ENCODE assay signal across 21 cellular contexts in genomic region chr1:200642481-200642880, GRCh38. TPM values are rescaled to one million over a fixed set of nuclear protein-coding genes. Genes with fewer than 3 reads are reported as not detected.
DNase-seq lines count a peak whose midpoint lies in the region; ATAC-seq and TF ChIP-seq lines count a peak whose summit lies in the region.
"Had no signal": no experiment of that assay in that cellular context is flagged by ENCODE, and none has a peak within 500 bp of the region (broad histone marks: within the 10 kb centered on the region; RNA-seq: fewer than 3 reads in every experiment).

No MANE protein-coding gene starts in this region.

- intact Hi-C loops in Right ventricle myocardium superior (cut with DNase I), result no loop called here
- intact Hi-C loops in left ventricle myocardium inferior (cut with micrococcal nuclease), result no loop called here
- intact Hi-C loops in esophagus squamous epithelium (cut with DNase I), result no loop called here
- intact Hi-C loops in Calu3 (cut with micrococcal nuclease; ENCODE audit: unreplicated experiment), result no loop called here

- H3K9me3 ChIP-seq in left ventricle myocardium inferior (replicated peaks), result no peaks in the 10 kb centered on the region
- H3K9me3 ChIP-seq in RWPE2 (ENCODE audit: severe bottlenecking), result no peaks in the 10 kb centered on the region
- no peaks in the 10 kb centered on the region for H3K9me3 ChIP-seq in esophagus squamous epithelium
- H3K9me3 ChIP-seq: BLaER1 treated with 17β-estradiol and CSF1 and Interleukin-3, amounts not matched to agents 10 nM and 100 nM; psoas muscle; spleen had no signal

- TF ChIP-seq CTCF in left ventricle myocardium inferior (IDR thresholded peaks at IDR 0.05; ENCODE audit: borderline replicate concordance) (no peak), RWPE2 (IDR thresholded peaks at IDR 0.05; ENCODE audit: poor library complexity, severe bottlenecking) (no peak), esophagus squamous epithelium (IDR thresholded peaks at IDR 0.05) (no peak), type B pancreatic cell (conservative IDR thresholded peaks at IDR 0.05) (no peak), Calu3 (IDR thresholded peaks at IDR 0.05; ENCODE audit: unreplicated experiment) (no peak)

- no peaks in the 10 kb centered on the region for H3K27me3 ChIP-seq in left ventricle myocardium inferior (ENCODE audit: low read depth)
- H3K27me3 ChIP-seq in RWPE2 (ENCODE audit: insufficient read depth, poor library complexity, severe bottlenecking), result no peaks in the 10 kb centered on the region
- no peaks in the 10 kb centered on the region for H3K27me3 ChIP-seq in esophagus squamous epithelium
- H3K27me3 ChIP-seq: BLaER1 treated with 17β-estradiol and CSF1 and Interleukin-3, amounts not matched to agents 10 nM and 100 nM; spleen had no signal

- DNase-seq in Right ventricle myocardium superior, result no peak
- no peak for DNase-seq in left ventricle myocardium inferior
- DNase-seq in RWPE2 (ENCODE audit: low spot score), result no peak
- DNase-seq in esophagus squamous epithelium (lab: John Stamatoyannopoulos, UW), result no peak
- no peak for DNase-seq in type B pancreatic cell (ENCODE audit: extremely low spot score, unreplicated experiment)
- DNase-seq in NCI-H2171 treated with DMSO at 0.1 percent for 48 hours (lab: John Stamatoyannopoulos, UW), result no peak
- no peak for DNase-seq in Calu3
- DNase-seq: activated CD4-positive, CD25-positive, alpha-beta regulatory T cell treated with anti-CD3 and anti-CD28 coated beads, Interleukin-2, amount 50 U/mL, for 72 hours; activated effector memory CD4-positive, alpha-beta T cell treated with Interleukin-2 at 50 U/mL for 16 hours; cerebellar nuclear complex; DMS153; effector memory CD4-positive, alpha-beta T cell; mesenchymal stem cell; NCI-H1436 treated with DMSO at 0.1 percent for 48 hours; NCI-H2227 treated with DMSO at 0.1 percent for 48 hours; nephron progenitor cell; psoas muscle; spleen had no signal

- CTCF ChIA-PET in Calu3 (lab: Charles Lee), result interaction anchor here (2.1 kb wide), 1 partner anchor 27 kb away, joined by 10 read pairs; the partner anchor contains the start of gene DDX59

- TF ChIP-seq POLR2A in esophagus squamous epithelium (IDR thresholded peaks at IDR 0.05), result no peak

- peaks cover 25% of the 10 kb centered on the region for H3K36me3 Mint-ChIP-seq in type B pancreatic cell
- H3K36me3 Mint-ChIP-seq in Calu3 (ENCODE audit: insufficient read depth, unreplicated experiment), result no peaks in the 10 kb centered on the region

- BruUV-seq in Calu3 (replicated peaks; lab: Mats Ljungman, UMichigan), result no TSS peak

- H3K36me3 ChIP-seq in left ventricle myocardium inferior (peaks cover 44% of the 10 kb centered on the region), RWPE2 (ENCODE audit: low read depth) (peaks cover 48% of the 10 kb centered on the region), esophagus squamous epithelium (peaks cover 0 to 40% (median 0%) of the 10 kb centered on the region in 3 donors)

- H3K4me3 Mint-ChIP-seq in type B pancreatic cell, result no peak overlapping the region
- H3K4me3 Mint-ChIP-seq in Calu3 (ENCODE audit: low read depth, unreplicated experiment), result no peak overlapping the region
- H3K4me3 Mint-ChIP-seq: nephron progenitor cell; T-helper 1 cell treated with Interleukin-12 subunit alpha and Interleukin-12 subunit beta and Interleukin-4 antibody, amounts not matched to agents 30 μg/mL and 1 μg/mL, for 36 hours had no signal

- H3K27me3 Mint-ChIP-seq in type B pancreatic cell, result no peaks in the 10 kb centered on the region
- no peaks in the 10 kb centered on the region for H3K27me3 Mint-ChIP-seq in Calu3 (ENCODE audit: unreplicated experiment)

- H3K4me1 Mint-ChIP-seq in type B pancreatic cell (ENCODE audit: unreplicated experiment) (peaks cover 10% of the 10 kb centered on the region), Calu3 (ENCODE audit: low read depth, unreplicated experiment) (peaks cover 17% of the 10 kb centered on the region)
- H3K4me1 Mint-ChIP-seq: nephron progenitor cell had no signal

- H3K4me1 ChIP-seq in left ventricle myocardium inferior (peaks cover 7% of the 10 kb centered on the region), RWPE2 (ENCODE audit: insufficient read depth, poor library complexity, severe bottlenecking) (peaks cover 24% of the 10 kb centered on the region), esophagus squamous epithelium (peaks cover 6 to 44% (median 15%) of the 10 kb centered on the region in 3 donors)

- H3K27ac Mint-ChIP-seq in type B pancreatic cell (peak overlapping the region; percentile 12), Calu3 (ENCODE audit: unreplicated experiment) (no peak overlapping the region)
- H3K27ac Mint-ChIP-seq: nephron progenitor cell; T-helper 1 cell treated with Interleukin-12 subunit alpha and Interleukin-12 subunit beta and Interleukin-4 antibody, amounts not matched to agents 30 μg/mL and 1 μg/mL, for 36 hours had no signal

- WGBS in esophagus squamous epithelium, 2 donors, result 85 to 92% methylated on average over 6 of the region's 6 CpGs

- H3K4me3 ChIP-seq in left ventricle myocardium inferior, result no peak overlapping the region
- H3K4me3 ChIP-seq in RWPE2 (ENCODE audit: severe bottlenecking), result no peak overlapping the region
- H3K4me3 ChIP-seq in esophagus squamous epithelium, result no peak overlapping the region
- H3K4me3 ChIP-seq: BLaER1 treated with 17β-estradiol and CSF1 and Interleukin-3, amounts not matched to agents 10 nM and 100 nM; psoas muscle; spleen had no signal

- ATAC-seq in Right ventricle myocardium superior (ENCODE audit: poor library complexity) (peak; percentile 18), RWPE2 (ENCODE audit: low read depth) (no peak), GM18873 (IDR thresholded peaks at IDR 0.05; ENCODE audit: low FRiP score, unreplicated experiment) (no peak)
- ATAC-seq: psoas muscle had no signal

- H3K27ac ChIP-seq in left ventricle myocardium inferior (replicated peaks) (no peak overlapping the region), RWPE2 (ENCODE audit: poor library complexity, severe bottlenecking) (peak overlapping the region; percentile 89), esophagus squamous epithelium (peak overlapping the region in 3 of 4 donors; percentile 22 to 85 (median 34))
- H3K27ac ChIP-seq: psoas muscle had no signal

- H3K9me3 Mint-ChIP-seq in type B pancreatic cell (no peaks in the 10 kb centered on the region), Calu3 (ENCODE audit: low read depth, unreplicated experiment) (no peaks in the 10 kb centered on the region)
- H3K9me3 Mint-ChIP-seq: nephron progenitor cell; T-helper 1 cell treated with Interleukin-12 subunit alpha and Interleukin-12 subunit beta and Interleukin-4 antibody, amounts not matched to agents 30 μg/mL and 1 μg/mL, for 36 hours had no signal

RNA-seq across cellular contexts. Expression of gene KIF14, which starts 21.9 kb away (rescaled TPM):
- total RNA-seq in Right ventricle myocardium superior, result 0.19 TPM
- 0.08 TPM for total RNA-seq in left ventricle myocardium inferior
- total RNA-seq in esophagus squamous epithelium, result 1 to 10 TPM; 1.5 to 5.8 (median 3.1) TPM
- total RNA-seq in type B pancreatic cell (ENCODE audit: low replicate concordance), result 3.8 and 12.8 TPM in 2 replicates
- 17.2 and 20.7 TPM in 2 replicates for total RNA-seq in Calu3 (2022)

RNA-seq across cellular contexts. Expression of gene DDX59, which starts 27.2 kb away (rescaled TPM):
- total RNA-seq in Right ventricle myocardium superior (12.9 TPM), left ventricle myocardium inferior (11.9 TPM), esophagus squamous epithelium (10 to 100 TPM; 10.2 to 16.8 (median 12.4) TPM), type B pancreatic cell (ENCODE audit: low replicate concordance) (17.1 and 19.0 TPM in 2 replicates), Calu3 (2022) (15.1 and 19.3 TPM in 2 replicates)
